12 cellular contexts compared by ENCODE assay signal in the genomic region with DNA sequence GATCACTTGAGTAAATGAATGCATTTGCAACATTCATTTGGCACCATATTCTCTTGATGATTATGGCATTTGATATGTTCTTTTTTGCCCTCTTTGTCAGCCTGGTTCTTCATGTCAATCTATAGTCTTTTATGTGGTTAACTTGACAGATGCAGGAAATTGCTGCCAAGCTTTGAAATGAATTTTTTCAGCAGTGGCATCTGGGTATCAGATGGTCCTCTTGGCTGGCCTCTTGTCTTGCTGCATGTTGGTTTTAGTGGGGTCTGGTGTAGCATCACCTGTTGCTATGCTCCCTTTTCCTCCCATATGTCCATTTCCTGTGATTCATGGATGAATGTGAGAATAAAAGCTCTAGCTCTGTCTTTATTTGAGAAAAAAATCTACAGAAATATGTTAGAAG.
DNase-seq lines count a peak whose midpoint lies in the region; ATAC-seq and TF ChIP-seq lines count a peak whose summit lies in the region.
"Had no signal": no experiment of that assay in that cellular context is flagged by ENCODE, and none has a peak within 500 bp of the region (broad histone marks: within the 10 kb centered on the region; RNA-seq: fewer than 3 reads in every experiment).

No MANE protein-coding gene starts in this region.

- H3K36me3 Mint-ChIP-seq in central memory CD8-positive, alpha-beta T cell (ENCODE audit: insufficient read depth): no peaks in the 10 kb centered on the region

- no peaks in the 10 kb centered on the region for H3K27me3 Mint-ChIP-seq in central memory CD8-positive, alpha-beta T cell

- no peaks in the 10 kb centered on the region for H3K9me3 Mint-ChIP-seq in central memory CD8-positive, alpha-beta T cell

- peak; percentile 58 for ATAC-seq in central memory CD8-positive, alpha-beta T cell (replicated peaks; ENCODE audit: extremely low read depth, poor library complexity, severe bottlenecking)
- ATAC-seq: gastroesophageal sphincter had no signal

- no peaks in the 10 kb centered on the region for H3K27me3 ChIP-seq in tibial nerve
- H3K27me3 ChIP-seq: gastroesophageal sphincter had no signal

- TF ChIP-seq POLR2A in tibial nerve (IDR thresholded peaks at IDR 0.05): no peak

- no peak overlapping the region for H3K4me3 ChIP-seq in tibial nerve
- H3K4me3 ChIP-seq: gastroesophageal sphincter had no signal

- peak in 4 of 6 experiments; percentile 6 to 74 (median 66) for DNase-seq in stimulated activated naive CD4-positive, alpha-beta T cell (lab: John Stamatoyannopoulos, UW)
- no peak for DNase-seq in stimulated activated naive CD4-positive, alpha-beta T cell treated with Interleukin-2 at 50 U/mL for 16 hours (lab: John Stamatoyannopoulos, UW)
- DNase-seq in RPMI7951 (ENCODE audit: low read depth) (peak; percentile 76), ecto neural progenitor cell (ENCODE audit: low spot score) (no peak), tibial nerve (ENCODE audit: low spot score in 2 of 2) (no peak)
- DNase-seq in central memory CD8-positive, alpha-beta T cell (ENCODE audit: low spot score in 2 of 2): peak in 1 of 2 donors; percentile 18
- no peak for DNase-seq in activated effector memory CD4-positive, alpha-beta T cell treated with anti-CD3 and anti-CD28 coated beads, Interleukin-2, amount 50 U/mL, for 16 hours
- DNase-seq: activated CD4-positive, CD25-positive, alpha-beta regulatory T cell; NCI-H774; retina; SHP77 had no signal

- no peaks in the 10 kb centered on the region for H3K36me3 ChIP-seq in tibial nerve
- H3K36me3 ChIP-seq: gastroesophageal sphincter had no signal

- no peaks in the 10 kb centered on the region for H3K9me3 ChIP-seq in tibial nerve
- H3K9me3 ChIP-seq: gastroesophageal sphincter had no signal

- no peak for TF ChIP-seq CTCF in tibial nerve (IDR thresholded peaks at IDR 0.05)

- peaks cover 46% of the 10 kb centered on the region for H3K4me1 Mint-ChIP-seq in central memory CD8-positive, alpha-beta T cell

- no peak overlapping the region for H3K27ac Mint-ChIP-seq in central memory CD8-positive, alpha-beta T cell (ENCODE audit: low read depth)

- no peak for TF ChIP-seq EP300 in tibial nerve (IDR thresholded peaks at IDR 0.05)

- no peaks in the 10 kb centered on the region for H3K4me1 ChIP-seq in tibial nerve
- H3K4me1 ChIP-seq: gastroesophageal sphincter had no signal

- no peak overlapping the region for H3K27ac ChIP-seq in tibial nerve
- H3K27ac ChIP-seq: gastroesophageal sphincter had no signal

- H3K4me3 Mint-ChIP-seq in central memory CD8-positive, alpha-beta T cell: peak overlapping the region; percentile 15

Comparison
In these comparisons a context has a peak if more than half of its experiments do, and no peak if none do; other contexts are left out.
1. DNase-seq: peak in stimulated activated naive CD4-positive, alpha-beta T cell (4 of 6) and RPMI7951 (single experiment); none in stimulated activated naive CD4-positive, alpha-beta T cell treated with Interleukin-2 at 50 U/mL for 16 hours (single experiment), ecto neural progenitor cell (single experiment), activated effector memory CD4-positive, alpha-beta T cell treated with anti-CD3 and anti-CD28 coated beads, Interleukin-2, amount 50 U/mL, for 16 hours (single experiment) and tibial nerve (0 of 2).